Comparison of ENCODE assay signal across 1 cellular context in genomic region chr12:14769462-14769836, GRCh38.
TF ChIP-seq lines count a peak whose summit lies in the region.

No MANE protein-coding gene starts in this region.

TF ChIP-seq in WTC11, 78 proteins besides CTCF, POLR2A, EP300 and RAD21 (continued from another document):
- TF ChIP-seq CREM (CRISPR knock-in tag; IDR thresholded peaks at IDR 0.05), result peak; percentile 7; the same call in 1 of the 2 replicates
